Comparison of ENCODE assay signal across 20 cellular contexts in the genomic region with DNA sequence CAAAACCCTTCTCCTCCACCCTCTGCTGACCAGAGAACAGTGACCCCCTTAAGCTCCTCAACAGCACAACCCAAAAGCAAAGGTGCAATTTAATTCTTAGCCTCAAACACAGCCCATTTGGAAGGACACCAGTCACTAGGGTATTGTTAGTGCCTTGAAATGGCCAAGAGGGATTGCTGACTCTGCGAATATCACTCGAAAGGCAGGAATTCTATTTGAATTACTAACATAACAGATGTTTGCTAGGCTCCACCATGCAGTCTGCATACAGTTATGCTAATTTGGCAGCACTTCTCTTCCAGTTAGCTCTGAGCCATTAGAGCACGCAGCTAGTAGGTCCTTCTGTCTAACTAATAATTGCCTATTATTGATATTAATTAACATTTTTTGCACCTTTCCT.
DNase-seq lines count a peak whose midpoint lies in the region; ATAC-seq and TF ChIP-seq lines count a peak whose summit lies in the region.
"Had no signal": no experiment of that assay in that cellular context is flagged by ENCODE, and none has a peak within 500 bp of the region (broad histone marks: within the 10 kb centered on the region; RNA-seq: fewer than 3 reads in every experiment).

No MANE protein-coding gene starts in this region.

- peaks cover 5 to 19% (median 7%) of the 10 kb centered on the region in 4 donors for H3K4me1 ChIP-seq in esophagus muscularis mucosa
- H3K4me1 ChIP-seq: pancreas had no signal

- no peak for ATAC-seq in activated T-cell treated with anti-CD3 and anti-CD28 coated beads, Interleukin-2, amount 50 U/mL, for 72 hours (replicated peaks in 1 of 2)
- ATAC-seq: activated CD4-positive, CD25-positive, alpha-beta regulatory T cell treated with anti-CD3 and anti-CD28 coated beads, Interleukin-2, amount 50 U/mL, for 24 hours; pancreas had no signal

- DNase-seq in AG08395 (ENCODE audit: low spot score) (peak; percentile 12), HCEC 1CT (peak; percentile 6), NCI-H69 (lab: John Stamatoyannopoulos, UW) (peak; percentile 77), glutamatergic neuron (no peak), esophagus muscularis mucosa (ENCODE audit: extremely low spot score) (no peak), posterior cingulate gyrus (no peak)
- no peak for DNase-seq in activated CD4-positive, CD25-positive, alpha-beta regulatory T cell (lab: John Stamatoyannopoulos, UW)
- no peak for DNase-seq in activated T-cell treated with anti-CD3 and anti-CD28 coated beads, Interleukin-2, amount 50 U/mL, for 72 hours
- DNase-seq: ACHN; activated CD4-positive, alpha-beta memory T cell treated with anti-CD3 and anti-CD28 coated beads, Interleukin-2, amount 10 ng/mL, durations not matched to agents 7 days and 5 days; activated gamma-delta T cell treated with Interleukin-2 at 50 U/mL for 16 hours; H7; MM.1S; NCI-H2081 treated with DMSO at 0.1 percent for 48 hours; NCI-H510A treated with DMSO at 0.1 percent for 48 hours; pancreas; T1000 had no signal

- H3K4me1 Mint-ChIP-seq in glutamatergic neuron (ENCODE audit: low read depth, unreplicated experiment): peaks cover 50% of the 10 kb centered on the region
- no peaks in the 10 kb centered on the region for H3K4me1 Mint-ChIP-seq in activated T-cell treated with anti-CD3 and anti-CD28 coated beads, Interleukin-2, amount 50 U/mL, for 72 hours (ENCODE audit: low read depth)
- H3K4me1 Mint-ChIP-seq: activated CD4-positive, alpha-beta memory T cell treated with anti-CD3 and anti-CD28 coated beads, Interleukin-2, amount 10 ng/mL, durations not matched to agents 7 days and 5 days had no signal

- no peak for TF ChIP-seq POLR2A in esophagus muscularis mucosa (IDR thresholded peaks at IDR 0.05; ENCODE audit: low read depth)

- H3K36me3 Mint-ChIP-seq in glutamatergic neuron (ENCODE audit: unreplicated experiment): peaks cover 8% of the 10 kb centered on the region
- H3K36me3 Mint-ChIP-seq in activated T-cell treated with anti-CD3 and anti-CD28 coated beads, Interleukin-2, amount 50 U/mL, for 72 hours (ENCODE audit: insufficient read depth in 2 of 2): no peaks in the 10 kb centered on the region

- intact Hi-C loops in esophagus muscularis mucosa (cut with DNase I) (no loop called here), posterior cingulate gyrus (cut with DNase I) (no loop called here)

- peak overlapping the region; percentile 66 for H3K4me3 Mint-ChIP-seq in glutamatergic neuron (ENCODE audit: unreplicated experiment)
- no peak overlapping the region for H3K4me3 Mint-ChIP-seq in activated T-cell treated with anti-CD3 and anti-CD28 coated beads, Interleukin-2, amount 50 U/mL, for 72 hours
- H3K4me3 Mint-ChIP-seq: activated CD4-positive, alpha-beta memory T cell treated with anti-CD3 and anti-CD28 coated beads, Interleukin-2, amount 10 ng/mL, durations not matched to agents 7 days and 5 days had no signal

- peaks cover 15% of the 10 kb centered on the region for H3K9me3 Mint-ChIP-seq in glutamatergic neuron (ENCODE audit: unreplicated experiment)
- H3K9me3 Mint-ChIP-seq in activated T-cell treated with anti-CD3 and anti-CD28 coated beads, Interleukin-2, amount 50 U/mL, for 72 hours: no peaks in the 10 kb centered on the region
- H3K9me3 Mint-ChIP-seq: activated CD4-positive, alpha-beta memory T cell treated with anti-CD3 and anti-CD28 coated beads, Interleukin-2, amount 10 ng/mL, durations not matched to agents 7 days and 5 days had no signal

- peak overlapping the region; percentile 96 for H3K27ac Mint-ChIP-seq in glutamatergic neuron (ENCODE audit: unreplicated experiment)
- no peak overlapping the region for H3K27ac Mint-ChIP-seq in activated T-cell treated with anti-CD3 and anti-CD28 coated beads, Interleukin-2, amount 50 U/mL, for 72 hours
- H3K27ac Mint-ChIP-seq: activated CD4-positive, alpha-beta memory T cell treated with anti-CD3 and anti-CD28 coated beads, Interleukin-2, amount 10 ng/mL, durations not matched to agents 7 days and 5 days had no signal

- no peaks in the 10 kb centered on the region for H3K36me3 ChIP-seq in esophagus muscularis mucosa
- H3K36me3 ChIP-seq: pancreas had no signal

- TF ChIP-seq EP300 in esophagus muscularis mucosa (IDR thresholded peaks at IDR 0.05): no peak

- H3K9me3 ChIP-seq in esophagus muscularis mucosa: no peaks in the 10 kb centered on the region
- H3K9me3 ChIP-seq: pancreas had no signal

- no peaks in the 10 kb centered on the region for H3K27me3 ChIP-seq in esophagus muscularis mucosa
- H3K27me3 ChIP-seq: pancreas had no signal

- no peak overlapping the region for H3K27ac ChIP-seq in esophagus muscularis mucosa (replicated peaks in 1 of 4)
- H3K27ac ChIP-seq: C4-2B, coronary artery, pancreas had no signal

- H3K27me3 Mint-ChIP-seq in glutamatergic neuron (ENCODE audit: unreplicated experiment): peaks cover 8% of the 10 kb centered on the region
- H3K27me3 Mint-ChIP-seq in activated T-cell treated with anti-CD3 and anti-CD28 coated beads, Interleukin-2, amount 50 U/mL, for 72 hours (ENCODE audit: low read depth): peaks cover 13% of the 10 kb centered on the region

- no peak overlapping the region for H3K4me3 ChIP-seq in esophagus muscularis mucosa
- H3K4me3 ChIP-seq: coronary artery, pancreas had no signal

- WGBS in esophagus muscularis mucosa: 87% methylated on average over 3 of the region's 3 CpGs

- TF ChIP-seq CTCF in glutamatergic neuron (IDR thresholded peaks at IDR 0.05; ENCODE audit: partially characterized antibody, unreplicated experiment) (no peak), esophagus muscularis mucosa (IDR thresholded peaks at IDR 0.05) (no peak)

Comparison
In these comparisons a context has a peak if more than half of its experiments do, and no peak if none do; other contexts are left out.
1. DNase-seq: peak in AG08395 (single experiment), HCEC 1CT (single experiment) and NCI-H69 (single experiment); none in glutamatergic neuron (single experiment), esophagus muscularis mucosa (single experiment), activated CD4-positive, CD25-positive, alpha-beta regulatory T cell (0 of 4), activated T-cell treated with anti-CD3 and anti-CD28 coated beads, Interleukin-2, amount 50 U/mL, for 72 hours (0 of 2) and posterior cingulate gyrus (0 of 10).